Comparison of ENCODE assay signal across 7 cellular contexts in genomic region chr6:3949531-3949930, GRCh38.
"Had no signal": no experiment of that assay in that cellular context is flagged by ENCODE, and none has a peak within 500 bp of the region (broad histone marks: within the 10 kb centered on the region; RNA-seq: fewer than 3 reads in every experiment).

No MANE protein-coding gene starts in this region.

- H3K4me1 ChIP-seq: HAP-1 had no signal

- H3K4me3 ChIP-seq: GM23248, HAP-1 had no signal

- H3K27ac ChIP-seq: GM23248, KMS-11 had no signal

- FAIRE-seq: HTR-8/SVneo had no signal

- ATAC-seq: HCT116 had no signal

- H3K36me3 ChIP-seq: HAP-1 had no signal

- H3K9ac ChIP-seq: GM23248, KMS-11 had no signal

- DNase-seq: GM23248, H7, KBM-7 had no signal

- H2AFZ ChIP-seq: GM23248 had no signal

- H3K4me2 ChIP-seq: KMS-11 had no signal
